In genomic region chr22:37294747-37295146, GRCh38 we compare ENCODE assay signal across 23 cellular contexts. TPM values are rescaled to one million over a fixed set of nuclear protein-coding genes. Genes with fewer than 3 reads are reported as not detected.
DNase-seq lines count a peak whose midpoint lies in the region; ATAC-seq and TF ChIP-seq lines count a peak whose summit lies in the region.
"Had no signal": no experiment of that assay in that cellular context is flagged by ENCODE, and none has a peak within 500 bp of the region (broad histone marks: within the 10 kb centered on the region; RNA-seq: fewer than 3 reads in every experiment).

No MANE protein-coding gene starts in this region.

- H3K27ac Mint-ChIP-seq in activated CD4-positive, alpha-beta T cell treated with anti-CD3 and anti-CD28 coated beads for 36 hours, result peak overlapping the region; percentile 79
- peak overlapping the region in 4 of 7 donors; percentile 55 to 84 (median 72) for H3K27ac Mint-ChIP-seq in CD4-positive, alpha-beta memory T cell
- H3K27ac Mint-ChIP-seq in activated CD8-positive, alpha-beta T cell treated with anti-CD3 and anti-CD28 coated beads for 36 hours, result peak overlapping the region; percentile 77
- peak overlapping the region; percentile 70 to 96 (median 87) for H3K27ac Mint-ChIP-seq in naive thymus-derived CD4-positive, alpha-beta T cell

- peaks cover 77% of the 10 kb centered on the region for H3K36me3 ChIP-seq in CD4-positive, alpha-beta memory T cell (ENCODE audit: insufficient read depth, low read length)
- H3K36me3 ChIP-seq in naive thymus-derived CD4-positive, alpha-beta T cell (ENCODE audit: control insufficient read depth in 2 of 3, insufficient read depth in 3 of 3, low read length in 3 of 3), result peaks cover 31 to 94% (median 37%) of the 10 kb centered on the region in 3 experiments
- H3K36me3 ChIP-seq: brain microvascular endothelial cell had no signal

- H3K27ac ChIP-seq in CD4-positive, alpha-beta memory T cell (ENCODE audit: low read depth, low read length), result no peak overlapping the region
- H3K27ac ChIP-seq in naive thymus-derived CD4-positive, alpha-beta T cell (ENCODE audit: low read depth, low read length), result peak overlapping the region; percentile 61
- H3K27ac ChIP-seq: brain microvascular endothelial cell, psoas muscle, SK-N-MC had no signal

- ATAC-seq in activated CD4-positive, alpha-beta T cell treated with anti-CD3 and anti-CD28 coated beads for 36 hours, result no peak
- no peak for ATAC-seq in activated CD8-positive, alpha-beta T cell treated with anti-CD3 and anti-CD28 coated beads for 36 hours
- no peak for ATAC-seq in naive thymus-derived CD4-positive, alpha-beta T cell
- no peak for ATAC-seq in left ventricle myocardium superior
- ATAC-seq in GM21447 (IDR thresholded peaks at IDR 0.05; ENCODE audit: unreplicated experiment), result no peak

- intact Hi-C loops in activated CD4-positive, alpha-beta T cell treated with anti-CD3 and anti-CD28 coated beads for 36 hours (cut with DNase I, micrococcal nuclease), result no loop called here
- intact Hi-C loops in CD4-positive, alpha-beta memory T cell (cut with micrococcal nuclease), result no loop called here
- intact Hi-C loops in activated CD8-positive, alpha-beta T cell treated with anti-CD3 and anti-CD28 coated beads for 36 hours (cut with micrococcal nuclease), result no loop called here
- intact Hi-C loops in naive thymus-derived CD4-positive, alpha-beta T cell (cut with micrococcal nuclease), result no loop called here
- intact Hi-C loops in left ventricle myocardium superior (cut with micrococcal nuclease), result no loop called here

- peaks cover 68% of the 10 kb centered on the region for H3K4me1 ChIP-seq in CD4-positive, alpha-beta memory T cell (ENCODE audit: insufficient read depth, low read length)
- peaks cover 11 to 37% of the 10 kb centered on the region in 2 donors for H3K4me1 ChIP-seq in naive thymus-derived CD4-positive, alpha-beta T cell (ENCODE audit: control insufficient read depth in 2 of 2, insufficient read depth in 2 of 2, low read length in 2 of 2)
- H3K4me1 ChIP-seq: Caco-2, psoas muscle had no signal

- H3K4me1 Mint-ChIP-seq in activated CD4-positive, alpha-beta T cell treated with anti-CD3 and anti-CD28 coated beads for 36 hours, result peaks cover 47% of the 10 kb centered on the region
- peaks cover 25 to 81% (median 58%) of the 10 kb centered on the region in 4 donors for H3K4me1 Mint-ChIP-seq in CD4-positive, alpha-beta memory T cell
- H3K4me1 Mint-ChIP-seq in activated CD8-positive, alpha-beta T cell treated with anti-CD3 and anti-CD28 coated beads for 36 hours (ENCODE audit: low read depth), result peaks cover 70% of the 10 kb centered on the region
- H3K4me1 Mint-ChIP-seq in naive thymus-derived CD4-positive, alpha-beta T cell, result peaks cover 41 to 84% (median 80%) of the 10 kb centered on the region in 7 donors

- H3K4me3 ChIP-seq in CD4-positive, alpha-beta memory T cell (ENCODE audit: low read length in 2 of 2), result no peak overlapping the region
- H3K4me3 ChIP-seq in naive thymus-derived CD4-positive, alpha-beta T cell (ENCODE audit: low read length), result no peak overlapping the region
- H3K4me3 ChIP-seq: psoas muscle, SK-N-MC had no signal

- no peaks in the 10 kb centered on the region for H3K27me3 Mint-ChIP-seq in activated CD4-positive, alpha-beta T cell treated with anti-CD3 and anti-CD28 coated beads for 36 hours
- H3K27me3 Mint-ChIP-seq in CD4-positive, alpha-beta memory T cell, result no peaks in the 10 kb centered on the region
- no peaks in the 10 kb centered on the region for H3K27me3 Mint-ChIP-seq in activated CD8-positive, alpha-beta T cell treated with anti-CD3 and anti-CD28 coated beads for 36 hours
- no peaks in the 10 kb centered on the region for H3K27me3 Mint-ChIP-seq in naive thymus-derived CD4-positive, alpha-beta T cell

- CTCF ChIA-PET in activated CD4-positive, alpha-beta T cell treated with anti-CD3 and anti-CD28 coated beads for 36 hours (lab: Charles Lee), result no interaction called here
- CTCF ChIA-PET in CD4-positive, alpha-beta memory T cell (lab: Charles Lee; ENCODE audit: partially characterized antibody), result interaction anchor here (1.3 kb wide), 1 partner anchor 15 kb away, joined by 3 read pairs; no protein-coding TSS in a partner anchor
- CTCF ChIA-PET in activated CD8-positive, alpha-beta T cell treated with anti-CD3 and anti-CD28 coated beads for 36 hours (lab: Charles Lee), result no interaction called here
- CTCF ChIA-PET in naive thymus-derived CD4-positive, alpha-beta T cell (lab: Charles Lee), result no interaction called here

- POLR2A ChIA-PET in activated CD4-positive, alpha-beta T cell treated with anti-CD3 and anti-CD28 coated beads for 36 hours (lab: Charles Lee), result no interaction called here
- POLR2A ChIA-PET in CD4-positive, alpha-beta memory T cell (lab: Charles Lee; ENCODE audit: partially characterized antibody), result interaction anchor here (4.1 kb wide), 1 partner anchor 15 kb away, joined by 23 read pairs; no protein-coding TSS in a partner anchor
- POLR2A ChIA-PET in activated CD8-positive, alpha-beta T cell treated with anti-CD3 and anti-CD28 coated beads for 36 hours (lab: Charles Lee), result interaction anchor here (1.0 to 1.1 kb wide), 2 partner anchors 9 kb away, joined by 3 read pairs; no protein-coding TSS in a partner anchor
- POLR2A ChIA-PET in naive thymus-derived CD4-positive, alpha-beta T cell (lab: Charles Lee), result interaction anchor here (1.3 to 3.6 kb wide), 3 partner anchors 9 to 22 kb away, joined by 3 to 29 read pairs (median 5); partner anchors contain the start of gene CYTH4

- no peak for DNase-seq in activated CD4-positive, alpha-beta T cell treated with anti-CD3 and anti-CD28 coated beads for 36 hours
- no peak for DNase-seq in activated CD4-positive, alpha-beta T cell treated with anti-CD3 and anti-CD28 coated beads, Interleukin-2, amount 50 U/mL, for 48 hours
- DNase-seq in CD4-positive, alpha-beta memory T cell, result peak in 1 of 5 donors; percentile 33
- DNase-seq in activated CD8-positive, alpha-beta T cell treated with anti-CD3 and anti-CD28 coated beads for 36 hours, result no peak
- no peak for DNase-seq in naive thymus-derived CD4-positive, alpha-beta T cell
- no peak for DNase-seq in putamen (ENCODE audit: low spot score)
- no peak for DNase-seq in left ventricle myocardium superior
- DNase-seq: 8988T, brain microvascular endothelial cell, Caco-2, DMS79 treated with DMSO at 0.1 percent for 48 hours, erythroblast, head of caudate nucleus, kidney glomerular epithelial cell, NCI-H1092 treated with DMSO at 0.1 percent for 48 hours, NCI-H2029, NCI-H748 treated with DMSO at 0.1 percent for 48 hours, psoas muscle, trophoblast cell had no signal

- no peaks in the 10 kb centered on the region for H3K9me3 ChIP-seq in CD4-positive, alpha-beta memory T cell (ENCODE audit: control insufficient read depth in 1 of 2, low read length in 2 of 2)
- H3K9me3 ChIP-seq in naive thymus-derived CD4-positive, alpha-beta T cell (ENCODE audit: control insufficient read depth in 2 of 3, low read length in 3 of 3), result no peaks in the 10 kb centered on the region
- H3K9me3 ChIP-seq: Caco-2, psoas muscle had no signal

- no peak overlapping the region for H3K4me3 Mint-ChIP-seq in activated CD4-positive, alpha-beta T cell treated with anti-CD3 and anti-CD28 coated beads for 36 hours
- H3K4me3 Mint-ChIP-seq in CD4-positive, alpha-beta memory T cell, result no peak overlapping the region
- no peak overlapping the region for H3K4me3 Mint-ChIP-seq in activated CD8-positive, alpha-beta T cell treated with anti-CD3 and anti-CD28 coated beads for 36 hours
- peak overlapping the region in 2 of 10 donors; percentile 56 to 64 for H3K4me3 Mint-ChIP-seq in naive thymus-derived CD4-positive, alpha-beta T cell

- no peaks in the 10 kb centered on the region for H3K27me3 ChIP-seq in CD4-positive, alpha-beta memory T cell (ENCODE audit: insufficient read depth, low read length)
- H3K27me3 ChIP-seq in naive thymus-derived CD4-positive, alpha-beta T cell (ENCODE audit: control insufficient read depth in 2 of 2, insufficient read depth in 2 of 2, low read length in 2 of 2), result no peaks in the 10 kb centered on the region
- H3K27me3 ChIP-seq: brain microvascular endothelial cell had no signal

- H3K36me3 Mint-ChIP-seq in activated CD4-positive, alpha-beta T cell treated with anti-CD3 and anti-CD28 coated beads for 36 hours (ENCODE audit: low read depth), result peaks cover 24% of the 10 kb centered on the region
- peaks cover 48 to 79% of the 10 kb centered on the region in 2 donors for H3K36me3 Mint-ChIP-seq in CD4-positive, alpha-beta memory T cell
- H3K36me3 Mint-ChIP-seq in activated CD8-positive, alpha-beta T cell treated with anti-CD3 and anti-CD28 coated beads for 36 hours (ENCODE audit: low read depth), result peaks cover 34% of the 10 kb centered on the region
- peaks cover 18 to 60% (median 38%) of the 10 kb centered on the region in 5 donors for H3K36me3 Mint-ChIP-seq in naive thymus-derived CD4-positive, alpha-beta T cell

- no peaks in the 10 kb centered on the region for H3K9me3 Mint-ChIP-seq in activated CD4-positive, alpha-beta T cell treated with anti-CD3 and anti-CD28 coated beads for 36 hours (ENCODE audit: low read depth)
- H3K9me3 Mint-ChIP-seq in CD4-positive, alpha-beta memory T cell, result peaks cover 0 to 3% (median 0%) of the 10 kb centered on the region in 8 donors
- H3K9me3 Mint-ChIP-seq in activated CD8-positive, alpha-beta T cell treated with anti-CD3 and anti-CD28 coated beads for 36 hours, result peaks cover 2% of the 10 kb centered on the region
- H3K9me3 Mint-ChIP-seq in naive thymus-derived CD4-positive, alpha-beta T cell, result peaks cover 0 to 4% (median 0%) of the 10 kb centered on the region in 11 donors

- no peak for TF ChIP-seq CTCF in activated CD8-positive, alpha-beta T cell treated with anti-CD3 and anti-CD28 coated beads for 36 hours (IDR thresholded peaks at IDR 0.05)

RNA-seq across cellular contexts. Expression of gene CYTH4, which starts 12.4 kb away (rescaled TPM):
- total RNA-seq in activated CD4-positive, alpha-beta T cell treated with anti-CD3 and anti-CD28 coated beads for 36 hours, result 10 to 100 TPM; 33.1 to 42.8 TPM
- 100 to 1,000 TPM; 169 to 177 TPM for total RNA-seq in CD4-positive, alpha-beta memory T cell
- polyA plus RNA-seq in CD4-positive, alpha-beta memory T cell, result 10 to 100 TPM; 39.4 to 57.0 TPM
- 10 to 100 TPM; 33.2 to 33.4 TPM for total RNA-seq in activated CD8-positive, alpha-beta T cell treated with anti-CD3 and anti-CD28 coated beads for 36 hours
- 100 to 1,000 TPM; 123 to 227 (median 214) TPM for total RNA-seq in naive thymus-derived CD4-positive, alpha-beta T cell
- polyA plus RNA-seq in naive thymus-derived CD4-positive, alpha-beta T cell, result 10 to 100 TPM; 49.5 to 71.1 TPM
- total RNA-seq in left ventricle myocardium superior, result 6.2 TPM
- total RNA-seq: Caco-2, chondrocyte, lung microvascular endothelial cell had no signal

RNA-seq across cellular contexts. Expression of gene RAC2, which starts 50.7 kb away (rescaled TPM):
- total RNA-seq in activated CD4-positive, alpha-beta T cell treated with anti-CD3 and anti-CD28 coated beads for 36 hours, result 100 to 1,000 TPM; 692 to 930 TPM
- 100 to 1,000 TPM; 304 to 318 TPM for total RNA-seq in CD4-positive, alpha-beta memory T cell
- polyA plus RNA-seq in CD4-positive, alpha-beta memory T cell, result 100 to 1,000 TPM; 724 to 917 TPM
- 100 to 1,000 TPM; 699 to 717 TPM for total RNA-seq in activated CD8-positive, alpha-beta T cell treated with anti-CD3 and anti-CD28 coated beads for 36 hours
- 100 to 1,000 TPM; 263 to 886 (median 301) TPM for total RNA-seq in naive thymus-derived CD4-positive, alpha-beta T cell
- polyA plus RNA-seq in naive thymus-derived CD4-positive, alpha-beta T cell, result 100 to 1,000 TPM; 838 to 852 TPM
- total RNA-seq in left ventricle myocardium superior, result 5.1 TPM

Comparison
In these comparisons a context has a peak if more than half of its experiments do, and no peak if none do; other contexts are left out.
1. RNA of gene RAC2, which starts 50.7 kb away (total RNA-seq): 692 to 930 TPM in activated CD4-positive, alpha-beta T cell treated with anti-CD3 and anti-CD28 coated beads for 36 hours, 699 to 717 TPM in activated CD8-positive, alpha-beta T cell treated with anti-CD3 and anti-CD28 coated beads for 36 hours, 304 to 318 TPM in CD4-positive, alpha-beta memory T cell and 263 to 886 TPM in naive thymus-derived CD4-positive, alpha-beta T cell; 5.1 TPM in left ventricle myocardium superior (single experiment); every median in the first group is over 10 times any median in the second.
2. Peak in every context shown above with its lines, with median percentiles within 50 percentile points of each other: H3K27ac Mint-ChIP-seq.